19 cellular contexts compared by ENCODE assay signal in genomic region chr19:497861-498590, GRCh38. TPM values are rescaled to one million over a fixed set of nuclear protein-coding genes. Genes with fewer than 3 reads are reported as not detected.
DNase-seq lines count a peak whose midpoint lies in the region; ATAC-seq and TF ChIP-seq lines count a peak whose summit lies in the region.
"Had no signal": no experiment of that assay in that cellular context is flagged by ENCODE, and none has a peak within 500 bp of the region (broad histone marks: within the 10 kb centered on the region; RNA-seq: fewer than 3 reads in every experiment).

No MANE protein-coding gene starts in this region.

- no peaks in the 10 kb centered on the region for H3K79me2 ChIP-seq in hepatocyte

- no peaks in the 10 kb centered on the region for H4K20me1 ChIP-seq in hepatocyte (ENCODE audit: insufficient read depth, poor library complexity, severe bottlenecking)

- H3K36me3 ChIP-seq in Peyer's patch (no peaks in the 10 kb centered on the region), hepatocyte (replicated peaks; ENCODE audit: insufficient read depth, low read depth) (no peaks in the 10 kb centered on the region), neutrophil (no peaks in the 10 kb centered on the region)
- H3K36me3 ChIP-seq: SJSA1, thyroid gland had no signal

- TF ChIP-seq CTCF in Peyer's patch (IDR thresholded peaks at IDR 0.05) = no peak
- TF ChIP-seq CTCF in hepatocyte (IDR thresholded peaks at IDR 0.05; ENCODE audit: poor library complexity) = no peak
- no peak for TF ChIP-seq CTCF in neutrophil (IDR thresholded peaks at IDR 0.05)

- H3K27me3 ChIP-seq in Peyer's patch (peaks cover 3 to 24% of the 10 kb centered on the region in 2 donors), hepatocyte (peaks cover 22% of the 10 kb centered on the region), neutrophil (peaks cover 71% of the 10 kb centered on the region)

- peak overlapping the region in 3 of 4 donors; percentile 2 to 35 (median 14) for H3K4me3 ChIP-seq in Peyer's patch
- no peak overlapping the region for H3K4me3 ChIP-seq in hepatocyte
- H3K4me3 ChIP-seq in neutrophil (ENCODE audit: low read depth in 1 of 2, low read length in 1 of 2) = peak overlapping the region; percentile 30 to 53
- H3K4me3 ChIP-seq: SJSA1, thyroid gland had no signal

- H3K9me2 ChIP-seq in hepatocyte (replicated peaks; ENCODE audit: insufficient read depth) = no peaks in the 10 kb centered on the region

- H3K27ac ChIP-seq in Peyer's patch = no peak overlapping the region
- no peak overlapping the region for H3K27ac ChIP-seq in hepatocyte
- H3K27ac ChIP-seq in neutrophil = peak overlapping the region; percentile 10
- H3K27ac ChIP-seq: 22Rv1, SJSA1, thyroid gland had no signal

- no peak overlapping the region for H2AFZ ChIP-seq in hepatocyte

- DNase-seq in DMS 273 (lab: John Stamatoyannopoulos, UW; ENCODE audit: unreplicated experiment) (peak; percentile 70), DMS 273 treated with DMSO at 0.1 percent for 48 hours (lab: John Stamatoyannopoulos, UW) (no peak), Peyer's patch (no peak), hepatocyte (ENCODE audit: low spot score) (peak; percentile 27), GOT3 (lab: John Stamatoyannopoulos, UW) (no peak)
- DNase-seq: activated CD4-positive, alpha-beta T cell treated with anti-CD3 and anti-CD28 coated beads for 48 hours; activated naive CD4-positive, alpha-beta T cell treated with anti-CD3 and anti-CD28 coated beads, Interleukin-2, amount 10 ng/mL, durations not matched to agents 7 days and 5 days; cortex of kidney; DND-41; NCI-H1436 treated with DMSO at 0.1 percent for 48 hours; NCI-H526; retina; thyroid gland had no signal

- H3K4me2 ChIP-seq in hepatocyte = peak overlapping the region; percentile 81

- TF ChIP-seq POLR2A in Peyer's patch (IDR thresholded peaks at IDR 0.05) = no peak

- ATAC-seq in HG02938 (IDR thresholded peaks at IDR 0.05; ENCODE audit: unreplicated experiment) (no peak), HG03460 (IDR thresholded peaks at IDR 0.05; ENCODE audit: unreplicated experiment) (no peak)

- H3K9me3 ChIP-seq in Peyer's patch (no peaks in the 10 kb centered on the region), hepatocyte (ENCODE audit: low read depth) (no peaks in the 10 kb centered on the region), neutrophil (no peaks in the 10 kb centered on the region)
- H3K9me3 ChIP-seq: SJSA1, thyroid gland had no signal

- WGBS in hepatocyte (ENCODE audit: low lambda C conversion rate, missing lambda C conversion rate) = 32% methylated on average over 16 of the region's 55 CpGs

- peaks cover 0 to 17% (median 4%) of the 10 kb centered on the region in 4 donors for H3K4me1 ChIP-seq in Peyer's patch
- no peaks in the 10 kb centered on the region for H3K4me1 ChIP-seq in hepatocyte (ENCODE audit: insufficient read depth)
- H3K4me1 ChIP-seq in neutrophil (ENCODE audit: control insufficient read depth in 1 of 2, insufficient read depth in 1 of 2, low read depth in 1 of 2, low read length in 1 of 2) = peaks cover 36 to 56% of the 10 kb centered on the region in 2 experiments
- H3K4me1 ChIP-seq: SJSA1 had no signal

RNA-seq across cellular contexts. Expression of gene MADCAM1, which starts 1.7 kb away (rescaled TPM):
- 10 to 100 TPM in 1 of 4 donors, 1 to 10 TPM in 3; 1.4 to 25.6 (median 5.1) TPM for total RNA-seq in Peyer's patch
- total RNA-seq in hepatocyte = 1.2 and 4.0 TPM in 2 replicates
- polyA plus RNA-seq in hepatocyte = 1.8 and 2.9 TPM in 2 replicates
- total RNA-seq: SJSA1 had no signal

RNA-seq across cellular contexts. Expression of gene TPGS1, which starts 9.3 kb away (rescaled TPM):
- total RNA-seq in Peyer's patch (10 to 100 TPM; 11.6 to 35.7 (median 24.2) TPM), hepatocyte (35.8 and 44.9 TPM in 2 replicates)
- 61.0 and 69.0 TPM in 2 replicates for polyA plus RNA-seq in hepatocyte

RNA-seq across cellular contexts. Expression of gene CDC34, which starts 33.5 kb away (rescaled TPM):
- 10 to 100 TPM; 65.6 to 91.1 (median 75.2) TPM for total RNA-seq in Peyer's patch
- 89.9 and 105 TPM in 2 replicates for total RNA-seq in hepatocyte
- 196 and 197 TPM in 2 replicates for polyA plus RNA-seq in hepatocyte

RNA-seq across cellular contexts. Expression of gene SHC2, which starts 37.2 kb away (rescaled TPM):
- total RNA-seq in Peyer's patch (10 to 100 TPM in 3 of 4 donors, 1 to 10 TPM in 1; 9.5 to 33.0 (median 18.3) TPM), hepatocyte (50.3 and 50.8 TPM in 2 replicates)
- 111 and 127 TPM in 2 replicates for polyA plus RNA-seq in hepatocyte
- total RNA-seq: SJSA1 had no signal

RNA-seq across cellular contexts. Expression of gene GZMM, which starts 45.8 kb away (rescaled TPM):
- total RNA-seq in Peyer's patch = 1 to 10 TPM in 2 of 4 donors, not detected in 2; 2.8 to 4.0 TPM
- not detected in 2 replicates for total RNA-seq in hepatocyte
- polyA plus RNA-seq in hepatocyte = not detected in 2 replicates
- total RNA-seq: lung microvascular endothelial cell, SJSA1 had no signal

Comparison
In these comparisons a context has a peak if more than half of its experiments do, and no peak if none do; other contexts are left out.
1. DNase-seq: peak in DMS 273 (single experiment) and hepatocyte (single experiment); none in DMS 273 treated with DMSO at 0.1 percent for 48 hours (single experiment), Peyer's patch (0 of 3) and GOT3 (single experiment).